1 cellular context compared by ENCODE assay signal in the genomic region with DNA sequence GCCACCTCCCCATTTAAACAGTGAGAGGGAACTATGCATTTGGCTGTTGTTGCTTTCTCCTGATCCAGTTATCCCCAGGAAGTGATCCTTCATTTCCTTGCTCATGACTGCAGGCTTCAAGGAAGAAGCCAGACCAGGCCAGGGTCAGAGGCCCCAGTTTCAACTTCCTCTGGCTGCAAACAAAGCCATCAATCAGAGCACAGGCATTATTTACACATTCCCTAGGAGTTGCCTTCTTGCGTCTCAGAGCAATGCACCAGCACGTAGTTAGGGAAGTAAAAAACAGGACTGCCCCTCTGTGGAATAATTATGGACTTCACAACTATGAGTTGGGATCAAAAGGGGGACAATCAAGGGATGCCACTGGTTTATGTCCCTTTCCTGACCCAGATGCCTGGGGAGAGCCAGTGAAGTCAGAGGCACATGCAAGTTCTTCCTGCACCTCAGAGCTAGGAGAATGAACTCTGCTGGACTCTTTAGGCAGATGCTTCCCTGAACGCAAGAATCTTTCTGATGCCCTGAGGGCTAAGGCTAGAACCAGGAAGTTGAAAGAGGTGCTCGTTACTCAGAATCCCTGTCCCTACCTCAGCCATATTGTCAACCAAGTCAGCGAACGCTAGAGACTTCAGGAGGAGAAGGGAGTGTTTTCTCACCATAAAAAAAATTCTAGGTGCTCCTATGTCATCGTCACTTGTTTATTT.
TF ChIP-seq lines count a peak whose summit lies in the region.

No MANE protein-coding gene starts in this region.

TF ChIP-seq in GM23338, 12 proteins besides CTCF, POLR2A, EP300 and RAD21 (continued from another document):
- TF ChIP-seq, protein P1, sequence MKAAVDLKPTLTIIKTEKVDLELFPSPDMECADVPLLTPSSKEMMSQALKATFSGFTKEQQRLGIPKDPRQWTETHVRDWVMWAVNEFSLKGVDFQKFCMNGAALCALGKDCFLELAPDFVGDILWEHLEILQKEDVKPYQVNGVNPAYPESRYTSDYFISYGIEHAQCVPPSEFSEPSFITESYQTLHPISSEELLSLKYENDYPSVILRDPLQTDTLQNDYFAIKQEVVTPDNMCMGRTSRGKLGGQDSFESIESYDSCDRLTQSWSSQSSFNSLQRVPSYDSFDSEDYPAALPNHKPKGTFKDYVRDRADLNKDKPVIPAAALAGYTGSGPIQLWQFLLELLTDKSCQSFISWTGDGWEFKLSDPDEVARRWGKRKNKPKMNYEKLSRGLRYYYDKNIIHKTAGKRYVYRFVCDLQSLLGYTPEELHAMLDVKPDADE (IDR thresholded peaks at IDR 0.05): no peak
- TF ChIP-seq EZH2phosphoT487 (IDR thresholded peaks at IDR 0.05; ENCODE audit: unreplicated experiment) (no peak), EZH2 (IDR thresholded peaks at IDR 0.05; ENCODE audit: low read depth, unreplicated experiment) (no peak)
- TF ChIP-seq, protein P2, sequence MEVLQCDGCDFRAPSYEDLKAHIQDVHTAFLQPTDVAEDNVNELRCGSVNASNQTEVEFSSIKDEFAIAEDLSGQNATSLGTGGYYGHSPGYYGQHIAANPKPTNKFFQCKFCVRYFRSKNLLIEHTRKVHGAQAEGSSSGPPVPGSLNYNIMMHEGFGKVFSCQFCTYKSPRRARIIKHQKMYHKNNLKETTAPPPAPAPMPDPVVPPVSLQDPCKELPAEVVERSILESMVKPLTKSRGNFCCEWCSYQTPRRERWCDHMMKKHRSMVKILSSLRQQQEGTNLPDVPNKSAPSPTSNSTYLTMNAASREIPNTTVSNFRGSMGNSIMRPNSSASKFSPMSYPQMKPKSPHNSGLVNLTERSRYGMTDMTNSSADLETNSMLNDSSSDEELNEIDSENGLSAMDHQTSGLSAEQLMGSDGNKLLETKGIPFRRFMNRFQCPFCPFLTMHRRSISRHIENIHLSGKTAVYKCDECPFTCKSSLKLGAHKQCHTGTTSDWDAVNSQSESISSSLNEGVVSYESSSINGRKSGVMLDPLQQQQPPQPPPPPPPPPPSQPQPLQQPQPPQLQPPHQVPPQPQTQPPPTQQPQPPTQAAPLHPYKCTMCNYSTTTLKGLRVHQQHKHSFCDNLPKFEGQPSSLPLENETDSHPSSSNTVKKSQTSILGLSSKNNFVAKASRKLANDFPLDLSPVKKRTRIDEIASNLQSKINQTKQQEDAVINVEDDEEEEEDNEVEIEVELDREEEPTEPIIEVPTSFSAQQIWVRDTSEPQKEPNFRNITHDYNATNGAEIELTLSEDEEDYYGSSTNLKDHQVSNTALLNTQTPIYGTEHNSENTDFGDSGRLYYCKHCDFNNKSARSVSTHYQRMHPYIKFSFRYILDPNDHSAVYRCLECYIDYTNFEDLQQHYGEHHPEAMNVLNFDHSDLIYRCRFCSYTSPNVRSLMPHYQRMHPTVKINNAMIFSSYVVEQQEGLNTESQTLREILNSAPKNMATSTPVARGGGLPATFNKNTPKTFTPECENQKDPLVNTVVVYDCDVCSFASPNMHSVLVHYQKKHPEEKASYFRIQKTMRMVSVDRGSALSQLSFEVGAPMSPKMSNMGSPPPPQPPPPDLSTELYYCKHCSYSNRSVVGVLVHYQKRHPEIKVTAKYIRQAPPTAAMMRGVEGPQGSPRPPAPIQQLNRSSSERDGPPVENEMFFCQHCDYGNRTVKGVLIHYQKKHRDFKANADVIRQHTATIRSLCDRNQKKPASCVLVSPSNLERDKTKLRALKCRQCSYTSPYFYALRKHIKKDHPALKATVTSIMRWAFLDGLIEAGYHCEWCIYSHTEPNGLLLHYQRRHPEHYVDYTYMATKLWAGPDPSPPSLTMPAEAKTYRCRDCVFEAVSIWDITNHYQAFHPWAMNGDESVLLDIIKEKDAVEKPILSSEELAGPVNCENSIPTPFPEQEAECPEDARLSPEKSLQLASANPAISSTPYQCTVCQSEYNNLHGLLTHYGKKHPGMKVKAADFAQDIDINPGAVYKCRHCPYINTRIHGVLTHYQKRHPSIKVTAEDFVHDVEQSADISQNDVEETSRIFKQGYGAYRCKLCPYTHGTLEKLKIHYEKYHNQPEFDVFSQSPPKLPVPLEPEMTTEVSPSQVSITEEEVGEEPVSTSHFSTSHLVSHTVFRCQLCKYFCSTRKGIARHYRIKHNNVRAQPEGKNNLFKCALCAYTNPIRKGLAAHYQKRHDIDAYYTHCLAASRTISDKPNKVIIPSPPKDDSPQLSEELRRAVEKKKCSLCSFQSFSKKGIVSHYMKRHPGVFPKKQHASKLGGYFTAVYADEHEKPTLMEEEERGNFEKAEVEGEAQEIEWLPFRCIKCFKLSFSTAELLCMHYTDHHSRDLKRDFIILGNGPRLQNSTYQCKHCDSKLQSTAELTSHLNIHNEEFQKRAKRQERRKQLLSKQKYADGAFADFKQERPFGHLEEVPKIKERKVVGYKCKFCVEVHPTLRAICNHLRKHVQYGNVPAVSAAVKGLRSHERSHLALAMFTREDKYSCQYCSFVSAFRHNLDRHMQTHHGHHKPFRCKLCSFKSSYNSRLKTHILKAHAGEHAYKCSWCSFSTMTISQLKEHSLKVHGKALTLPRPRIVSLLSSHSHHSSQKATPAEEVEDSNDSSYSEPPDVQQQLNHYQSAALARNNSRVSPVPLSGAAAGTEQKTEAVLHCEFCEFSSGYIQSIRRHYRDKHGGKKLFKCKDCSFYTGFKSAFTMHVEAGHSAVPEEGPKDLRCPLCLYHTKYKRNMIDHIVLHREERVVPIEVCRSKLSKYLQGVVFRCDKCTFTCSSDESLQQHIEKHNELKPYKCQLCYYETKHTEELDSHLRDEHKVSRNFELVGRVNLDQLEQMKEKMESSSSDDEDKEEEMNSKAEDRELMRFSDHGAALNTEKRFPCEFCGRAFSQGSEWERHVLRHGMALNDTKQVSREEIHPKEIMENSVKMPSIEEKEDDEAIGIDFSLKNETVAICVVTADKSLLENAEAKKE (CRISPR knock-in tag; IDR thresholded peaks at IDR 0.05): no peak
